Comparison of ENCODE assay signal across 8 cellular contexts in genomic region chr4:109303141-109303499, GRCh38. TPM values are rescaled to one million over a fixed set of nuclear protein-coding genes. Genes with fewer than 3 reads are reported as not detected.
DNase-seq lines count a peak whose midpoint lies in the region; ATAC-seq and TF ChIP-seq lines count a peak whose summit lies in the region.

No MANE protein-coding gene starts in this region.

- no peaks in the 10 kb centered on the region for H3K36me3 Mint-ChIP-seq in CD4-positive, alpha-beta T cell (ENCODE audit: low read depth)
- H3K36me3 Mint-ChIP-seq in neural progenitor cell = no peaks in the 10 kb centered on the region

- intact Hi-C loops in CD4-positive, alpha-beta T cell (cut with DNase I, micrococcal nuclease) = no loop called here
- intact Hi-C loops in esophagus muscularis mucosa (cut with DNase I) = no loop called here

- no peak for DNase-seq in CD4-positive, alpha-beta T cell
- DNase-seq in NCI-H526 treated with DMSO at 0.1 percent for 48 hours (lab: John Stamatoyannopoulos, UW) (peak; percentile 71), esophagus muscularis mucosa (ENCODE audit: extremely low spot score) (no peak), neural progenitor cell (ENCODE audit: low spot score) (no peak), cerebellum (ENCODE audit: low spot score) (no peak)
- DNase-seq in activated CD4-positive, alpha-beta T cell treated with anti-CD3 and anti-CD28 coated beads for 1 hour = no peak

- peaks cover 19 to 21% (median 21%) of the 10 kb centered on the region in 4 donors for H3K4me1 ChIP-seq in esophagus muscularis mucosa
- peaks cover 10% of the 10 kb centered on the region for H3K4me1 ChIP-seq in neural progenitor cell

- H3K4me3 Mint-ChIP-seq in CD4-positive, alpha-beta T cell = peak overlapping the region; percentile 90
- H3K4me3 Mint-ChIP-seq in neural progenitor cell = peak overlapping the region; percentile 88

- ATAC-seq in CD4-positive, alpha-beta T cell (ENCODE audit: poor library complexity) = peak; percentile 42
- ATAC-seq in HG03469 (IDR thresholded peaks at IDR 0.05; ENCODE audit: unreplicated experiment) (no peak), GM18519 (IDR thresholded peaks at IDR 0.05; ENCODE audit: low FRiP score, unreplicated experiment) (no peak)

- H3K4me3 ChIP-seq in esophagus muscularis mucosa = peak overlapping the region; percentile 57 to 69 (median 60)
- peak overlapping the region; percentile 45 for H3K4me3 ChIP-seq in neural progenitor cell

- no peak overlapping the region for H3K27ac Mint-ChIP-seq in CD4-positive, alpha-beta T cell
- no peak overlapping the region for H3K27ac Mint-ChIP-seq in neural progenitor cell

- peaks cover 9% of the 10 kb centered on the region for H3F3A ChIP-seq in neural progenitor cell (ENCODE audit: low read depth)

- no peaks in the 10 kb centered on the region for H4K20me1 ChIP-seq in neural progenitor cell (ENCODE audit: low read depth)

- H3K36me3 ChIP-seq in esophagus muscularis mucosa (no peaks in the 10 kb centered on the region), neural progenitor cell (no peaks in the 10 kb centered on the region)

- TF ChIP-seq CTCF in CD4-positive, alpha-beta T cell (IDR thresholded peaks at IDR 0.05) = no peak
- TF ChIP-seq CTCF in esophagus muscularis mucosa (IDR thresholded peaks at IDR 0.05) = no peak
- peak; percentile 15 for TF ChIP-seq CTCF in neural progenitor cell (IDR thresholded peaks at IDR 0.05)

- H3K27me3 ChIP-seq in CD4-positive, alpha-beta T cell (ENCODE audit: control insufficient read depth, insufficient read depth, low read length) = peaks cover 56% of the 10 kb centered on the region
- H3K27me3 ChIP-seq in esophagus muscularis mucosa = peaks cover 0 to 48% (median 23%) of the 10 kb centered on the region in 4 donors
- H3K27me3 ChIP-seq in neural progenitor cell = peaks cover 67% of the 10 kb centered on the region

- H3K27ac ChIP-seq in CD4-positive, alpha-beta T cell (ENCODE audit: low read depth, low read length) = no peak overlapping the region
- H3K27ac ChIP-seq in esophagus muscularis mucosa (replicated peaks in 1 of 4) (peak overlapping the region in 1 of 4 donors; percentile 47), neural progenitor cell (no peak overlapping the region)

- peaks cover 24% of the 10 kb centered on the region for H3K4me1 Mint-ChIP-seq in CD4-positive, alpha-beta T cell (ENCODE audit: low read depth)
- peaks cover 7% of the 10 kb centered on the region for H3K4me1 Mint-ChIP-seq in neural progenitor cell

- H3K4me2 ChIP-seq in neural progenitor cell = peak overlapping the region; percentile 89

- POLR2A ChIA-PET in CD4-positive, alpha-beta T cell (lab: Charles Lee) = no interaction called here

- CTCF ChIA-PET in CD4-positive, alpha-beta T cell (lab: Charles Lee) = interaction anchor here (1.2 kb wide), 1 partner anchor 106 kb away, joined by 3 read pairs; no protein-coding TSS in a partner anchor

- no peak for TF ChIP-seq POLR2A in esophagus muscularis mucosa (IDR thresholded peaks at IDR 0.05; ENCODE audit: low read depth)

- TF ChIP-seq EP300 in esophagus muscularis mucosa (IDR thresholded peaks at IDR 0.05) = no peak

- H3K9me3 ChIP-seq in CD4-positive, alpha-beta T cell (ENCODE audit: control insufficient read depth, low read length) = no peaks in the 10 kb centered on the region
- H3K9me3 ChIP-seq in esophagus muscularis mucosa = no peaks in the 10 kb centered on the region
- H3K9me3 ChIP-seq in neural progenitor cell (ENCODE audit: low read depth) = no peaks in the 10 kb centered on the region

- no peaks in the 10 kb centered on the region for H3K79me2 ChIP-seq in neural progenitor cell (ENCODE audit: low read depth)

- 4% methylated on average over 10 of the region's 10 CpGs for WGBS in esophagus muscularis mucosa

- H3K9me3 Mint-ChIP-seq in CD4-positive, alpha-beta T cell = no peaks in the 10 kb centered on the region
- H3K9me3 Mint-ChIP-seq in neural progenitor cell = no peaks in the 10 kb centered on the region

- peak overlapping the region; percentile 95 for H2AFZ ChIP-seq in neural progenitor cell (replicated peaks)

- H3K9ac ChIP-seq in neural progenitor cell = no peak overlapping the region

- peaks cover 71% of the 10 kb centered on the region for H3K27me3 Mint-ChIP-seq in CD4-positive, alpha-beta T cell
- peaks cover 12% of the 10 kb centered on the region for H3K27me3 Mint-ChIP-seq in neural progenitor cell (ENCODE audit: insufficient read depth, low read depth)

RNA-seq across cellular contexts. Expression of gene COL25A1, which starts 0.7 kb away (rescaled TPM):
- under 1 TPM in 1 of 2 experiments, not detected in 1; 0.42 TPM for total RNA-seq in CD4-positive, alpha-beta T cell
- 1 to 10 TPM; 1.0 to 3.7 (median 2.0) TPM for total RNA-seq in esophagus muscularis mucosa
- 1.3 and 2.0 TPM in 2 replicates for total RNA-seq in neural progenitor cell (ENCODE audit: low replicate concordance)
- total RNA-seq in cerebellum = 21.9 TPM
